ENCODE assay signal across 1 cellular context in genomic region chr2:37671816-37672103, GRCh38.
TF ChIP-seq lines count a peak whose summit lies in the region.

No MANE protein-coding gene starts in this region.

TF ChIP-seq in GM12878, 131 proteins besides CTCF, POLR2A, EP300 and RAD21 (continued from another document):
- 0 out of 3 replicates have a peak, but pooled peaks of 1 of the 2 experiments have one; percentile 2 for TF ChIP-seq EGR1 (IDR thresholded peaks at IDR 0.05; ENCODE audit: borderline replicate concordance in 1 of 2, low read depth in 2 of 2, low read length in 2 of 2)
- TF ChIP-seq RAD51 (IDR thresholded peaks at IDR 0.05) = no peak
- no peak for TF ChIP-seq NR2F1 (conservative IDR thresholded peaks at IDR 0.05)
- 0 out of 2 replicates have a peak, but pooled peaks have one; percentile 11 for TF ChIP-seq POLR2AphosphoS5 (IDR thresholded peaks at IDR 0.05; ENCODE audit: low read length)
- TF ChIP-seq CEBPZ (IDR thresholded peaks at IDR 0.05; ENCODE audit: low read depth, low read length) = no peak
